1 cellular context compared by ENCODE assay signal in genomic region chr7:106102387-106102966, GRCh38.
A peak's percentile ranks its signal among the peaks of the same experiment; 100 is the strongest.
TF ChIP-seq lines count a peak whose summit lies in the region.

No MANE protein-coding gene starts in this region.

TF ChIP-seq in K562, 482 proteins besides CTCF, POLR2A, EP300 and RAD21 (continued from another document and continues in another):
- no peak for TF ChIP-seq PKNOX1 (IDR thresholded peaks at IDR 0.05)
- TF ChIP-seq FIP1L1 (IDR thresholded peaks at IDR 0.05; ENCODE audit: low read depth, low read length, poor library complexity, severe bottlenecking): no peak
- TF ChIP-seq CLOCK (CRISPR knock-in tag; IDR thresholded peaks at IDR 0.05; ENCODE audit: borderline replicate concordance): no peak; the same call in 1 of the 2 replicates
- TF ChIP-seq ZNF436 (CRISPR knock-in tag; IDR thresholded peaks at IDR 0.05): no peak
- TF ChIP-seq DDX20 (tag; IDR thresholded peaks at IDR 0.05; ENCODE audit: low read depth): no peak
- TF ChIP-seq DIDO1 (tag; IDR thresholded peaks at IDR 0.05; ENCODE audit: low read depth): no peak
- no peak for TF ChIP-seq ZNF407 (IDR thresholded peaks at IDR 0.05; ENCODE audit: low read depth)
- no peak for TF ChIP-seq NR1H2 (CRISPR knock-in tag; IDR thresholded peaks at IDR 0.05)
- no peak for TF ChIP-seq TAF15 (IDR thresholded peaks at IDR 0.05; ENCODE audit: low read depth, low read length)
- peak; percentile 95 to 96 for TF ChIP-seq KDM1A (IDR thresholded peaks at IDR 0.05)
- TF ChIP-seq POLR2B (IDR thresholded peaks at IDR 0.05; ENCODE audit: low read depth, partially characterized antibody): no peak
- no peak for TF ChIP-seq ETV5 (CRISPR knock-in tag; IDR thresholded peaks at IDR 0.05; ENCODE audit: low read depth)
- TF ChIP-seq HNRNPUL1 (IDR thresholded peaks at IDR 0.05; ENCODE audit: low read length): no peak
- no peak for TF ChIP-seq BRD9 (IDR thresholded peaks at IDR 0.05; ENCODE audit: low read depth, partially characterized antibody)
- no peak for TF ChIP-seq FUS (optimal IDR thresholded peaks at IDR 0.05; ENCODE audit: low read depth, low read length)
- no peak for TF ChIP-seq ZNF740 (CRISPR knock-in tag; IDR thresholded peaks at IDR 0.05)
- TF ChIP-seq ZNF740 (tag; IDR thresholded peaks at IDR 0.05): no peak
- TF ChIP-seq ZNF217 (CRISPR knock-in tag; IDR thresholded peaks at IDR 0.05): no peak
- TF ChIP-seq ZNF766 (CRISPR knock-in tag; conservative IDR thresholded peaks at IDR 0.05): peak; percentile 62; the same call in 1 of the 2 replicates
- peak; percentile 17; the same call in 1 of the 2 replicates for TF ChIP-seq ELK3 (CRISPR knock-in tag; IDR thresholded peaks at IDR 0.05)
- no peak for TF ChIP-seq NFYB (IDR thresholded peaks at IDR 0.05; ENCODE audit: extremely low read depth, insufficient read length)
- peak; percentile 74; the same call in 1 of the 2 replicates for TF ChIP-seq HDAC2 (IDR thresholded peaks at IDR 0.05)
- no peak for TF ChIP-seq FOS (IDR thresholded peaks at IDR 0.05; ENCODE audit: extremely low read depth, insufficient read length)
- peak in 1 of 2 experiments; percentile 81; a peak in 2 of 4 replicates for TF ChIP-seq FOXA3 (CRISPR knock-in tag; conservative IDR thresholded peaks at IDR 0.05 in 1 of 2, IDR thresholded peaks at IDR 0.05 in 1 of 2)
- no peak for TF ChIP-seq ZNF707 (CRISPR knock-in tag; conservative IDR thresholded peaks at IDR 0.05)
- TF ChIP-seq U2AF1 (optimal IDR thresholded peaks at IDR 0.05; ENCODE audit: low read depth, low read length): no peak
- TF ChIP-seq ZBTB2 (IDR thresholded peaks at IDR 0.05): no peak
- TF ChIP-seq IRF2 (CRISPR knock-in tag; IDR thresholded peaks at IDR 0.05): no peak
- TF ChIP-seq SNAPC5 (CRISPR knock-in tag; IDR thresholded peaks at IDR 0.05): no peak
- no peak for TF ChIP-seq CHD4 (IDR thresholded peaks at IDR 0.05; ENCODE audit: insufficient read depth, insufficient replicate concordance, low read depth, low read length, poor library complexity, severe bottlenecking)
- TF ChIP-seq POLR3A (IDR thresholded peaks at IDR 0.05; ENCODE audit: borderline replicate concordance, extremely low read depth, insufficient read depth, insufficient read length): no peak
- no peak for TF ChIP-seq DMBX1 (CRISPR knock-in tag; IDR thresholded peaks at IDR 0.05; ENCODE audit: borderline replicate concordance)
- no peak for TF ChIP-seq ELF1 (tag; IDR thresholded peaks at IDR 0.05)
- no peak for TF ChIP-seq SRSF9 (IDR thresholded peaks at IDR 0.05; ENCODE audit: borderline replicate concordance, low read depth, low read length)
- no peak for TF ChIP-seq ZNF24 (IDR thresholded peaks at IDR 0.05)
- no peak for TF ChIP-seq SAFB (IDR thresholded peaks at IDR 0.05; ENCODE audit: borderline replicate concordance, low read depth, low read length)
